Comparison of ENCODE assay signal across 9 cellular contexts in the genomic region with DNA sequence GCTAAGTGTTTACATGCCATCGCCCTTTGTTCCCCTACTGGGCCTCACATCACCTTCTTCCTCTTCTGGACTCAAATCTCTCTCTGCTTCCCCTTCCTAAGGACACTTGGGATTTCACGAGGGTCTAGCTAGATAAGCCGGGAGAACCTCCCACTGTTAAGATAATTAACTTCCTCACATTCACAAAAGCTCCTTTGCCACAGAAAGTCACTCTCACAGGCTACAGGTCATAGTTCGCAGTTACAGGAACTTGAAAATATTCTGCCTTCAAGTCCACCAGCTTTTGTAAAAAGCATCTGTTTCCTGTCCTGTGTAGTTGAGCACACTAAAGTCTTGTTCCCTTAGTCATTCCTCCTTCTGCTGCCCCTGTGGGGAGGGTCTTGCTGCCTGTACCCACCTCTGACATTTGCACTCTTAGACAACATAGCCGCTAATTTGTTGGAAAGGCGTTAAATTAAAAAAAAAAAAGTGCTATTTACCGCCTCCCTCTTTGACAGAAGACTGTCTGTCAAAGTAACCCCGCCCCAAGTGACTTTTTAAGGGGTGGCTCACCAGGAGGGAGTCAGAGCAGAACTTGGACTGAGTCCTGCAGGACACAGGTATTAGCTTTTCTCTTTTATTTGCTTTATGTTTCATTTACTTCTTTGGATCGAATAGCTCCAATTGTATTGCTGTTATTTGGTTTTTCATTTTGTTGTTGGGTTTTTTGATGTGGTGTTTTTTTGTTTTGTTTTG. TPM values are rescaled to one million over a fixed set of nuclear protein-coding genes. Genes with fewer than 3 reads are reported as not detected.
DNase-seq lines count a peak whose midpoint lies in the region; ATAC-seq and TF ChIP-seq lines count a peak whose summit lies in the region.
"Had no signal": no experiment of that assay in that cellular context is flagged by ENCODE, and none has a peak within 500 bp of the region (broad histone marks: within the 10 kb centered on the region; RNA-seq: fewer than 3 reads in every experiment).

No MANE protein-coding gene starts in this region.

- TF ChIP-seq CTCF in heart right ventricle (IDR thresholded peaks at IDR 0.05) (no peak), Caco-2 (IDR thresholded peaks at IDR 0.05; ENCODE audit: insufficient read depth in 1 of 2, low read depth in 1 of 2, low read length in 1 of 2, severe bottlenecking in 1 of 2, unreplicated experiment in 1 of 2) (no peak)

- POLR2A ChIA-PET in activated CD4-positive, alpha-beta memory T cell treated with anti-CD3 and anti-CD28 coated beads, Interleukin-2, amount 10 ng/mL, durations not matched to agents 7 days and 5 days (lab: Charles Lee): interaction anchor here (0.6 to 7.6 kb wide), 19 partner anchors 9 to 322 kb away, joined by 3 to 173 read pairs (median 10); a partner anchor contains a TSS
- POLR2A ChIA-PET in Caco-2 (lab: Charles Lee): no interaction called here

- no peaks in the 10 kb centered on the region for H3K36me3 ChIP-seq in HUES64 (ENCODE audit: insufficient read depth, low read length)
- no peaks in the 10 kb centered on the region for H3K36me3 ChIP-seq in heart right ventricle
- H3K36me3 ChIP-seq in Caco-2 (ENCODE audit: control insufficient read depth, insufficient read depth, low read length): no peaks in the 10 kb centered on the region

- 0 out of 2 replicates have a peak overlapping the region, but pooled peaks have one; percentile 13 for H3K9ac ChIP-seq in HUES64 (ENCODE audit: low read depth, low read length)

- intact Hi-C loops in heart right ventricle (cut with DNase I): no loop called here
- intact Hi-C loops in Caco-2 (cut with micrococcal nuclease; ENCODE audit: unreplicated experiment): no loop called here

- H3K4me1 ChIP-seq in HUES64 (ENCODE audit: insufficient read depth, low read length) (peaks cover 26% of the 10 kb centered on the region), heart right ventricle (peaks cover 0 to 64% (median 27%) of the 10 kb centered on the region in 9 donors), Caco-2 (peaks cover 7% of the 10 kb centered on the region; the same call in 1 of the 2 replicates)

- peaks cover 62% of the 10 kb centered on the region for H3K4me1 Mint-ChIP-seq in activated CD4-positive, alpha-beta memory T cell treated with anti-CD3 and anti-CD28 coated beads, Interleukin-2, amount 10 ng/mL, durations not matched to agents 7 days and 5 days
- H3K4me1 Mint-ChIP-seq in Caco-2 (ENCODE audit: low read depth, unreplicated experiment): no peaks in the 10 kb centered on the region

- H3K4me3 ChIP-seq in HUES64 (ENCODE audit: low read length) (peak overlapping the region; percentile 30), heart right ventricle (peak overlapping the region in 7 of 10 donors; percentile 10 to 45 (median 33)), Caco-2 (ENCODE audit: low read depth, low read length) (no peak overlapping the region)

- peaks cover 2% of the 10 kb centered on the region for H3K9me3 Mint-ChIP-seq in activated CD4-positive, alpha-beta memory T cell treated with anti-CD3 and anti-CD28 coated beads, Interleukin-2, amount 10 ng/mL, durations not matched to agents 7 days and 5 days
- H3K9me3 Mint-ChIP-seq in Caco-2 (ENCODE audit: unreplicated experiment): no peaks in the 10 kb centered on the region

- H3K27ac ChIP-seq in HUES64 (ENCODE audit: low read depth, low read length): peak overlapping the region; percentile 16
- H3K27ac ChIP-seq in heart right ventricle: peak overlapping the region in 9 of 10 donors; percentile 33 to 78 (median 72)

- ATAC-seq in GM18505 (IDR thresholded peaks at IDR 0.05; ENCODE audit: unreplicated experiment): peak; percentile 50
- peak in 7 of 8 donors; percentile 67 to 83 (median 75) for ATAC-seq in heart right ventricle

- TF ChIP-seq POLR2A in GM18505 (IDR thresholded peaks at IDR 0.05; ENCODE audit: borderline replicate concordance, extremely low read depth, insufficient read depth, insufficient read length): peak; percentile 99

- H3K9me3 ChIP-seq in HUES64 (ENCODE audit: insufficient read depth, low read depth, low read length) (peaks cover 8% of the 10 kb centered on the region), heart right ventricle (peaks cover 0 to 9% (median 0%) of the 10 kb centered on the region in 11 donors), Caco-2 (no peaks in the 10 kb centered on the region)

- H3K27me3 ChIP-seq in HUES64 (ENCODE audit: insufficient read depth, low read length) (no peaks in the 10 kb centered on the region), heart right ventricle (peaks cover 0 to 16% (median 6%) of the 10 kb centered on the region in 7 donors), Caco-2 (replicated peaks; ENCODE audit: control insufficient read depth, insufficient read depth, low read length) (no peaks in the 10 kb centered on the region)

- 23% methylated on average over 8 of the region's 9 CpGs for WGBS in HUES64
- WGBS in heart right ventricle, 2 donors: 17 to 25% methylated on average over 9 of the region's 9 CpGs

- peak overlapping the region; percentile 99 for H3K27ac Mint-ChIP-seq in activated CD4-positive, alpha-beta memory T cell treated with anti-CD3 and anti-CD28 coated beads, Interleukin-2, amount 10 ng/mL, durations not matched to agents 7 days and 5 days
- no peak overlapping the region for H3K27ac Mint-ChIP-seq in Caco-2 (ENCODE audit: unreplicated experiment)

- no peaks in the 10 kb centered on the region for H3K27me3 Mint-ChIP-seq in activated CD4-positive, alpha-beta memory T cell treated with anti-CD3 and anti-CD28 coated beads, Interleukin-2, amount 10 ng/mL, durations not matched to agents 7 days and 5 days
- peaks cover 28% of the 10 kb centered on the region for H3K27me3 Mint-ChIP-seq in Caco-2 (ENCODE audit: insufficient read depth, unreplicated experiment)

- DNase-seq in activated CD4-positive, alpha-beta memory T cell treated with anti-CD3 and anti-CD28 coated beads, Interleukin-2, amount 10 ng/mL, durations not matched to agents 7 days and 5 days: peak; percentile 88
- DNase-seq in heart right ventricle (peak in 1 of 2 donors; percentile 35), Caco-2 (no peak), foreskin melanocyte (no peak), NCI-H187 treated with DMSO at 0.1 percent for 48 hours (lab: John Stamatoyannopoulos, UW) (no peak)
- peak; percentile 65 for DNase-seq in stimulated activated CD8-positive, alpha-beta memory T cell treated with anti-CD3 and anti-CD28 coated beads, Interleukin-12 subunit alpha, Interleukin-12 subunit beta, amount 100 ng/mL, for 1 hour (ENCODE audit: low read depth)

- no TSS peak for BruUV-seq in Caco-2 (replicated peaks; lab: Mats Ljungman, UMichigan)

- peak overlapping the region; percentile 99 for H3K4me3 Mint-ChIP-seq in activated CD4-positive, alpha-beta memory T cell treated with anti-CD3 and anti-CD28 coated beads, Interleukin-2, amount 10 ng/mL, durations not matched to agents 7 days and 5 days
- H3K4me3 Mint-ChIP-seq in Caco-2 (ENCODE audit: unreplicated experiment): no peak overlapping the region

- peaks cover 48% of the 10 kb centered on the region for H3K36me3 Mint-ChIP-seq in activated CD4-positive, alpha-beta memory T cell treated with anti-CD3 and anti-CD28 coated beads, Interleukin-2, amount 10 ng/mL, durations not matched to agents 7 days and 5 days (ENCODE audit: low read depth)
- H3K36me3 Mint-ChIP-seq in Caco-2 (ENCODE audit: insufficient read depth, unreplicated experiment): no peaks in the 10 kb centered on the region

- CTCF ChIA-PET in activated CD4-positive, alpha-beta memory T cell treated with anti-CD3 and anti-CD28 coated beads, Interleukin-2, amount 10 ng/mL, durations not matched to agents 7 days and 5 days (lab: Charles Lee): interaction anchor here (1.0 to 15.4 kb wide), 6 partner anchors 9 to 110 kb away, joined by 3 to 193 read pairs (median 4); no protein-coding TSS in a partner anchor
- CTCF ChIA-PET in Caco-2 (lab: Charles Lee): interaction anchor here (0.9 kb wide), 1 partner anchor 15 kb away, joined by 3 read pairs; no protein-coding TSS in a partner anchor

RNA-seq across cellular contexts. Expression of a gene that starts 26.8 kb away (rescaled TPM):
- not detected for polyA plus RNA-seq in HUES64 (2013, experiment 1 of 2)
- polyA plus RNA-seq in HUES64 (2013, experiment 2 of 2): 0.51 TPM
- total RNA-seq in activated CD4-positive, alpha-beta memory T cell treated with anti-CD3 and anti-CD28 coated beads, Interleukin-2, amount 10 ng/mL, durations not matched to agents 7 days and 5 days: 10 to 100 TPM; 77.0 to 77.8 TPM
- 1 to 10 TPM in 3 of 10 donors, under 1 TPM in 6, not detected in 1; 0.26 to 3.3 (median 0.57) TPM for total RNA-seq in heart right ventricle
- under 1 TPM; 0.41 to 0.59 TPM for polyA plus RNA-seq in heart right ventricle
- not detected in 2 replicates for total RNA-seq in Caco-2 (2022)
- polyA plus RNA-seq: keratinocyte had no signal

Comparison
In these comparisons a context has a peak if more than half of its experiments do, and no peak if none do; other contexts are left out.
1. DNase-seq: peak in activated CD4-positive, alpha-beta memory T cell treated with anti-CD3 and anti-CD28 coated beads, Interleukin-2, amount 10 ng/mL, durations not matched to agents 7 days and 5 days (single experiment) and stimulated activated CD8-positive, alpha-beta memory T cell treated with anti-CD3 and anti-CD28 coated beads, Interleukin-12 subunit alpha, Interleukin-12 subunit beta, amount 100 ng/mL, for 1 hour (single experiment); none in Caco-2 (0 of 2), foreskin melanocyte (single experiment) and NCI-H187 treated with DMSO at 0.1 percent for 48 hours (single experiment).
2. RNA of a gene that starts 26.8 kb away (total RNA-seq): 77.0 to 77.8 TPM in activated CD4-positive, alpha-beta memory T cell treated with anti-CD3 and anti-CD28 coated beads, Interleukin-2, amount 10 ng/mL, durations not matched to agents 7 days and 5 days; 0.26 to 3.3 TPM in heart right ventricle and not detected in Caco-2; every median in the first group is over 10 times any median in the second.